In the genomic region with DNA sequence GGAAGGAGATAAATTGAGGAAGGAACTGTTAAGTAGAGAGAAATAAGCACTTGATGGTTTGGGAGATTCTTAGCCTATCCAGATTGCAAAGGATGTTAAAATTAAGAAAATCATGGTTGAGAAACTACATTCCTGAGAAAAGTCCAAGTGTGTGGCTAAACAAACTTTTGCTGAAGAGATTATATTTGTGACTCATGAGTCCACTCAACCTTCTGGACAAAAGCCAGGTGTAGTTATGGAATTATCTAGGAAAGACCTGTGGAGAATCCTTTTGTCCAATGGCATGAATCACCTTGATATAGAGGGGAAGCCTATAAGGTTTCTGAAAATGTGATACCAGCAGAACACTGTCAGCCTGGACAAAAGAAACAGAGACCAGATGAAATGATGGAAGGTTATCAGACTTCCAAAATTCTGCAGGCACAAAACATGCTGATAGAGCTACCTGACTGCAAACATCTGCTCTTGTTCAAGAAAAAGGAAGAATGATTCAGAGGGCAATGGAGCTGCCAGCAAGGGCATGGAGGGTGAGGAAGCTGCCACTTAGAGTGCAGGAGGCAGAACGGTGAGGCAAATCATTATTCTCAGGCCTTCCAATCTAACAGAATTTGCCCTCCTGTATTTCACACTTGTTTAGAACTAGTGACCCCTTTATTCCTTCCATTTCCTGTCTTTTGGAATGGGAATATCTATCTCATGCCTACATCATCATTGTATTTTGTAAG, we compare ENCODE assay signal across 14 cellular contexts.
DNase-seq lines count a peak whose midpoint lies in the region; TF ChIP-seq lines count a peak whose summit lies in the region.
"Had no signal": no experiment of that assay in that cellular context is flagged by ENCODE, and none has a peak within 500 bp of the region (broad histone marks: within the 10 kb centered on the region; RNA-seq: fewer than 3 reads in every experiment).

No MANE protein-coding gene starts in this region.

- no peak overlapping the region for H2AK5ac ChIP-seq in mesenchymal stem cell (ENCODE audit: low read length, severe bottlenecking)

- no peak for TF ChIP-seq EP300 in Ishikawa (IDR thresholded peaks at IDR 0.05; ENCODE audit: borderline replicate concordance)

- intact Hi-C loops in mammary epithelial cell (cut with micrococcal nuclease), result no loop called here

- no TSS peak for BruUV-seq in mammary epithelial cell (replicated peaks; lab: Mats Ljungman, UMichigan)

- H4K20me1 ChIP-seq in mammary epithelial cell (ENCODE audit: insufficient read depth, low read length), result no peaks in the 10 kb centered on the region

- H3K36me3 ChIP-seq in mammary epithelial cell (ENCODE audit: insufficient read depth, low read length), result no peaks in the 10 kb centered on the region
- H3K36me3 ChIP-seq in mesenchymal stem cell (ENCODE audit: control insufficient read depth in 1 of 2, insufficient read depth in 2 of 2, low read depth in 1 of 2, low read length in 2 of 2), result no peaks in the 10 kb centered on the region

- H2BK15ac ChIP-seq in mesenchymal stem cell (ENCODE audit: low read depth, poor library complexity, severe bottlenecking), result no peak overlapping the region

- no peak overlapping the region for H2AFZ ChIP-seq in mammary epithelial cell (ENCODE audit: low read depth, low read length)
- no peak overlapping the region for H2AFZ ChIP-seq in mesenchymal stem cell (ENCODE audit: low read depth, low read length)

- DNase-seq in DMS53 treated with DMSO at 0.1 percent for 48 hours (lab: John Stamatoyannopoulos, UW; ENCODE audit: unreplicated experiment), result peak; percentile 16
- DNase-seq in mammary epithelial cell, result peak; percentile 71
- DNase-seq in mesenchymal stem cell, result no peak
- DNase-seq in iPS-NIHi7 (ENCODE audit: extremely low spot score), result no peak
- DNase-seq in NCI-H1694 treated with DMSO at 0.1 percent for 48 hours (lab: John Stamatoyannopoulos, UW), result no peak
- no peak for DNase-seq in Ammon's horn (ENCODE audit: low spot score)
- DNase-seq in GM19238 (ENCODE audit: insufficient read length, low spot score), result no peak
- DNase-seq: activated CD8-positive, alpha-beta memory T cell treated with anti-CD3 and anti-CD28 coated beads, Interleukin-2, amount 10 ng/mL, durations not matched to agents 7 days and 5 days; Karpas-422; naive B cell; retina; SK-N-SH; stimulated activated CD4-positive, alpha-beta T cell treated with anti-CD3 and anti-CD28 coated beads, Interleukin-4, amount 100 ng/mL, for 1 hour had no signal

- H4K8ac ChIP-seq in mesenchymal stem cell (ENCODE audit: low read length), result no peak overlapping the region

- H3K4me3 ChIP-seq in mammary epithelial cell (replicated peaks in 1 of 3; ENCODE audit: insufficient read depth in 1 of 3, low read depth in 2 of 3, low read length in 3 of 3), result no peak overlapping the region
- H3K4me3 ChIP-seq in mesenchymal stem cell (ENCODE audit: insufficient read depth in 1 of 2, low read depth in 1 of 2, low read length in 2 of 2), result no peak overlapping the region

- no peak for TF ChIP-seq CTCF in mammary epithelial cell (conservative IDR thresholded peaks at IDR 0.05 in 1 of 2, IDR thresholded peaks at IDR 0.05 in 1 of 2; ENCODE audit: extremely low read depth in 1 of 2, insufficient read depth in 1 of 2, low read depth in 1 of 2, low read length in 2 of 2)

- H2BK5ac ChIP-seq in mesenchymal stem cell (ENCODE audit: low read depth, low read length, poor library complexity, severe bottlenecking), result no peak overlapping the region

- peaks cover 7% of the 10 kb centered on the region for H3K4me1 ChIP-seq in mammary epithelial cell (ENCODE audit: insufficient read depth, low read length)
- peaks cover 2% of the 10 kb centered on the region for H3K4me1 ChIP-seq in mesenchymal stem cell (ENCODE audit: control insufficient read depth, insufficient read depth, low read depth, low read length)

- H2BK12ac ChIP-seq in mesenchymal stem cell (ENCODE audit: low read length in 2 of 2), result no peak overlapping the region

- H3K18ac ChIP-seq in mesenchymal stem cell (ENCODE audit: low read depth in 1 of 2, low read length in 2 of 2), result no peak overlapping the region

- 100% methylated on average over 1 of the region's 1 CpG for WGBS in mammary epithelial cell (ENCODE audit: low coverage, missing lambda C conversion rate)
- 78% methylated on average over 1 of the region's 1 CpG for WGBS in mesenchymal stem cell

- no peak for TF ChIP-seq RAD21 in Ishikawa (IDR thresholded peaks at IDR 0.05; ENCODE audit: low read depth)

- H3K14ac ChIP-seq in mesenchymal stem cell (ENCODE audit: low read length in 2 of 2), result no peak overlapping the region

- H2BK120ac ChIP-seq in mesenchymal stem cell (ENCODE audit: low read depth, low read length), result no peak overlapping the region

- H3K4me2 ChIP-seq in mammary epithelial cell (ENCODE audit: insufficient read depth, low read depth, low read length) (no peak overlapping the region), mesenchymal stem cell (ENCODE audit: low read length, poor library complexity, severe bottlenecking) (no peak overlapping the region)
- H3K4me2 ChIP-seq: SK-N-SH had no signal

- H3K23ac ChIP-seq in mesenchymal stem cell (ENCODE audit: low read length in 2 of 2), result no peak overlapping the region

- in situ Hi-C loops in mammary epithelial cell (cut with MboI; ENCODE audit: low sequenced_read_pairs in 2 of 2), result no loop called here

- dilution Hi-C loops in mammary epithelial cell (cut with HindIII; ENCODE audit: low sequenced_read_pairs), result no loop called here

- H3K9ac ChIP-seq in mammary epithelial cell (ENCODE audit: insufficient read depth, low read length) (no peak overlapping the region), mesenchymal stem cell (ENCODE audit: low read length) (no peak overlapping the region)
- H3K9ac ChIP-seq: SK-N-SH had no signal

- no peak overlapping the region for H3K4ac ChIP-seq in mesenchymal stem cell (ENCODE audit: low read depth in 1 of 2, low read length in 2 of 2)

- no peaks in the 10 kb centered on the region for H3K79me1 ChIP-seq in mesenchymal stem cell (replicated peaks; ENCODE audit: low read length, poor library complexity, severe bottlenecking)

- H3K79me2 ChIP-seq in mammary epithelial cell (ENCODE audit: insufficient read depth, low read length), result no peaks in the 10 kb centered on the region

- H3K27me3 ChIP-seq in mammary epithelial cell (ENCODE audit: insufficient read depth, low read length), result peaks cover 4% of the 10 kb centered on the region
- no peaks in the 10 kb centered on the region for H3K27me3 ChIP-seq in mesenchymal stem cell (ENCODE audit: control insufficient read depth in 1 of 2, insufficient read depth in 1 of 2, low read length in 2 of 2)

- H4K91ac ChIP-seq in mesenchymal stem cell (ENCODE audit: low read length), result no peak overlapping the region

- CTCF ChIA-PET in mammary epithelial cell (lab: Charles Lee; ENCODE audit: low non-redundant PET), result no interaction called here

- H3K9me3 ChIP-seq in mammary epithelial cell (replicated peaks; ENCODE audit: insufficient read depth, low read length) (no peaks in the 10 kb centered on the region), mesenchymal stem cell (ENCODE audit: control insufficient read depth, low read length) (no peaks in the 10 kb centered on the region)
- H3K9me3 ChIP-seq: SK-N-SH had no signal

- no peak overlapping the region for H3K27ac ChIP-seq in mammary epithelial cell (ENCODE audit: insufficient read depth, low read depth, low read length)
- H3K27ac ChIP-seq in mesenchymal stem cell (ENCODE audit: low read length, poor library complexity, severe bottlenecking), result peak overlapping the region; percentile 7

TF ChIP-seq in Ishikawa, 13 proteins besides CTCF, POLR2A, EP300 and RAD21:
- TF ChIP-seq ZBTB7A (IDR thresholded peaks at IDR 0.05; ENCODE audit: low read depth) (no peak), NFIC (IDR thresholded peaks at IDR 0.05) (peak; percentile 76), TEAD4 (IDR thresholded peaks at IDR 0.05) (0 out of 2 replicates have a peak, but pooled peaks have one; percentile 14)
- TF ChIP-seq, protein P1, sequence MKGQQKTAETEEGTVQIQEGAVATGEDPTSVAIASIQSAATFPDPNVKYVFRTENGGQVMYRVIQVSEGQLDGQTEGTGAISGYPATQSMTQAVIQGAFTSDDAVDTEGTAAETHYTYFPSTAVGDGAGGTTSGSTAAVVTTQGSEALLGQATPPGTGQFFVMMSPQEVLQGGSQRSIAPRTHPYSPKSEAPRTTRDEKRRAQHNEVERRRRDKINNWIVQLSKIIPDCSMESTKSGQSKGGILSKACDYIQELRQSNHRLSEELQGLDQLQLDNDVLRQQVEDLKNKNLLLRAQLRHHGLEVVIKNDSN (IDR thresholded peaks at IDR 0.05), result no peak

Comparison
In these comparisons a context has a peak if more than half of its experiments do, and no peak if none do; other contexts are left out.
1. DNase-seq: peak in DMS53 treated with DMSO at 0.1 percent for 48 hours (single experiment) and mammary epithelial cell (single experiment); none in mesenchymal stem cell (single experiment), iPS-NIHi7 (single experiment), NCI-H1694 treated with DMSO at 0.1 percent for 48 hours (single experiment), Ammon's horn (single experiment) and GM19238 (single experiment).